In the genomic region with DNA sequence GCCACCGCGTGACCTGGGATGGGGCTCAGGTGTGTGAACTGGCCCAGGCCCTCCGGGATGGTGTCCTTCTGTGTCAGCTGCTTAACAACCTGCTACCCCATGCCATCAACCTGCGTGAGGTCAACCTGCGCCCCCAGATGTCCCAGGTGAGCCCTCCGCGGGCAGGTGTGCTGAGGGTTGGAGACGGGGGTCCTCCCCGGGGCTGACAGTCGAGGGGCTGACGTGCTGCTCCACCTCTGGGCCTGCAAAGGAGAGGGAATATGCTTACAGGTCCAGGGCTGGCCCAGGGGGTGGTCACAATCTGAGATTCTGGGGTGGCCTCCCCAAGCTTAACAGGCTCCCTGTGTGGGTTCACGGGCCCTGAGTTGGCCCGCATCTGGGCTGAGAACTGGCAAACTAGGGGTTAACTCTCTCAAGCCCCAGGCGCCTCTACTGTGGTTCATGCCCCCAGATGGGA, we compare ENCODE assay signal across 11 cellular contexts. TPM values are rescaled to one million over a fixed set of nuclear protein-coding genes. Genes with fewer than 3 reads are reported as not detected.
DNase-seq lines count a peak whose midpoint lies in the region; ATAC-seq, FAIRE-seq and TF ChIP-seq lines count a peak whose summit lies in the region.
"Had no signal": no experiment of that assay in that cellular context is flagged by ENCODE, and none has a peak within 500 bp of the region (broad histone marks: within the 10 kb centered on the region; RNA-seq: fewer than 3 reads in every experiment).

No MANE protein-coding gene starts in this region.

- peaks cover 37% of the 10 kb centered on the region for H3K36me3 Mint-ChIP-seq in T-helper 1 cell treated with Interleukin-12 subunit alpha and Interleukin-12 subunit beta and Interleukin-4 antibody, amounts not matched to agents 30 μg/mL and 1 μg/mL, for 36 hours (ENCODE audit: low read depth)
- peaks cover 29% of the 10 kb centered on the region for H3K36me3 Mint-ChIP-seq in stimulated activated naive CD8-positive, alpha-beta T cell treated with anti-CD3 and anti-CD28 coated beads, Interleukin-15, Interleukin-2, amounts not matched to agents 100 ng/mL and 50 ng/mL, for 24 hours (ENCODE audit: low read depth)

- peak overlapping the region; percentile 98 for H3K4me3 ChIP-seq in Jurkat, Clone E6-1 (ENCODE audit: low read length)
- no peak overlapping the region for H3K4me3 ChIP-seq in H1 (ENCODE audit: extremely low read depth in 1 of 4, insufficient read depth in 2 of 4, low read depth in 3 of 4, low read length in 4 of 4)

- no peaks in the 10 kb centered on the region for H4K20me1 ChIP-seq in H1 (replicated peaks in 1 of 2; ENCODE audit: control insufficient read depth in 1 of 2, insufficient read depth in 2 of 2, low read length in 2 of 2)

- H2BK15ac ChIP-seq in H1 (ENCODE audit: low read length): 0 out of 2 replicates have a peak overlapping the region, but pooled peaks have one; percentile 46

- peaks cover 0 to 13% (median 2%) of the 10 kb centered on the region in 4 experiments; a peak in 3 of 7 replicates for H3K4me1 ChIP-seq in H1 (replicated peaks in 1 of 4; ENCODE audit: control insufficient read depth in 3 of 4, insufficient read depth in 4 of 4, low read length in 3 of 4)

- H3K23ac ChIP-seq in H1 (ENCODE audit: insufficient read length): no peak overlapping the region

- no peak overlapping the region for H2BK120ac ChIP-seq in H1 (replicated peaks; ENCODE audit: low read depth, low read length)

- CTCF ChIA-PET in H1 (lab: Charles Lee; ENCODE audit: partially characterized antibody): interaction anchor here (0.8 to 2.5 kb wide), 9 partner anchors 11 to 165 kb away, joined by 3 to 14 read pairs (median 3); a partner anchor contains a TSS

- 92% methylated on average over 10 of the region's 14 CpGs; no CpG with 5 or more reads in 1 of the 2 experiments for WGBS in H1 (ENCODE audit: extremely low coverage in 1 of 2, insufficient coverage in 1 of 2, insufficient read length in 1 of 2, insufficient replicate concordance in 2 of 2, low coverage in 1 of 2, low lambda C conversion rate in 2 of 2, missing lambda C conversion rate in 1 of 2), 2 experiments

- H3K4me1 Mint-ChIP-seq in T-helper 1 cell treated with Interleukin-12 subunit alpha and Interleukin-12 subunit beta and Interleukin-4 antibody, amounts not matched to agents 30 μg/mL and 1 μg/mL, for 36 hours (ENCODE audit: low read depth): peaks cover 50% of the 10 kb centered on the region
- peaks cover 60% of the 10 kb centered on the region for H3K4me1 Mint-ChIP-seq in stimulated activated naive CD8-positive, alpha-beta T cell treated with anti-CD3 and anti-CD28 coated beads, Interleukin-15, Interleukin-2, amounts not matched to agents 100 ng/mL and 50 ng/mL, for 24 hours (ENCODE audit: low read depth)

- no peak overlapping the region for H4K5ac ChIP-seq in H1 (ENCODE audit: insufficient read length, low read depth, low read length)

- peak overlapping the region; percentile 27; the same call in 1 of the 2 replicates for H2BK12ac ChIP-seq in H1 (ENCODE audit: low read depth, low read length)

- H3K23me2 ChIP-seq in H1 (ENCODE audit: low read depth, low read length): peaks cover 10% of the 10 kb centered on the region; the same call in 1 of the 2 replicates

- H3K4me2 ChIP-seq in H1 (ENCODE audit: insufficient read depth in 1 of 2, low read depth in 2 of 2, low read length in 2 of 2): no peak overlapping the region

- no peaks in the 10 kb centered on the region for H3K36me3 ChIP-seq in H1 (ENCODE audit: control insufficient read depth in 2 of 4, insufficient read depth in 4 of 4, low read length in 3 of 4)

- H4K8ac ChIP-seq in H1 (ENCODE audit: extremely low read depth, insufficient read depth, low read length): peak overlapping the region; percentile 44; the same call in 1 of the 2 replicates

- TF ChIP-seq RAD21 in H1 (IDR thresholded peaks at IDR 0.05 in 1 of 2, conservative IDR thresholded peaks at IDR 0.05 in 1 of 2; ENCODE audit: low read depth in 2 of 2, low read length in 2 of 2): no peak

- peak overlapping the region; percentile 32; the same call in 1 of the 2 replicates for H3K18ac ChIP-seq in H1 (ENCODE audit: extremely low read depth, low read length)

- no peaks in the 10 kb centered on the region for H3K27me3 Mint-ChIP-seq in T-helper 1 cell treated with Interleukin-12 subunit alpha and Interleukin-12 subunit beta and Interleukin-4 antibody, amounts not matched to agents 30 μg/mL and 1 μg/mL, for 36 hours (ENCODE audit: low read depth)
- no peaks in the 10 kb centered on the region for H3K27me3 Mint-ChIP-seq in stimulated activated naive CD8-positive, alpha-beta T cell treated with anti-CD3 and anti-CD28 coated beads, Interleukin-15, Interleukin-2, amounts not matched to agents 100 ng/mL and 50 ng/mL, for 24 hours

- no peak for TF ChIP-seq EP300 in H1 (IDR thresholded peaks at IDR 0.05; ENCODE audit: borderline replicate concordance in 1 of 2, low read depth in 2 of 2, low read length in 2 of 2)

- peak overlapping the region; percentile 89 for H3K27ac Mint-ChIP-seq in T-helper 1 cell treated with Interleukin-12 subunit alpha and Interleukin-12 subunit beta and Interleukin-4 antibody, amounts not matched to agents 30 μg/mL and 1 μg/mL, for 36 hours
- H3K27ac Mint-ChIP-seq in stimulated activated naive CD8-positive, alpha-beta T cell treated with anti-CD3 and anti-CD28 coated beads, Interleukin-15, Interleukin-2, amounts not matched to agents 100 ng/mL and 50 ng/mL, for 24 hours: peak overlapping the region; percentile 89

- DNase-seq in T-helper 1 cell (no peak), H1 (ENCODE audit: low read depth in 1 of 2, low spot score in 2 of 2) (no peak), SKM-1 (lab: John Stamatoyannopoulos, UW; ENCODE audit: unreplicated experiment) (no peak), NCI-H1694 treated with DMSO at 0.1 percent for 48 hours (lab: John Stamatoyannopoulos, UW) (no peak)
- DNase-seq in Jurkat, Clone E6-1 (ENCODE audit: low read depth, low spot score): no peak
- DNase-seq: 8988T, foreskin fibroblast had no signal

- no peaks in the 10 kb centered on the region for H3K79me2 ChIP-seq in H1 (ENCODE audit: control insufficient read depth in 1 of 2, insufficient read depth in 2 of 2, low read length in 2 of 2)

- H2AK5ac ChIP-seq in H1 (ENCODE audit: low read depth, low read length): no peak overlapping the region

- no peak overlapping the region for H3K9ac ChIP-seq in H1 (replicated peaks in 1 of 4; ENCODE audit: extremely low read depth in 1 of 4, low read depth in 3 of 4, low read length in 3 of 4)

- POLR2A ChIA-PET in H1 (lab: Charles Lee; ENCODE audit: partially characterized antibody): interaction anchor here (1.0 to 1.6 kb wide), 3 partner anchors 9 to 242 kb away, joined by 3 to 4 read pairs (median 3); a partner anchor contains a TSS

- no peak for ATAC-seq in GM19351 (IDR thresholded peaks at IDR 0.05; ENCODE audit: unreplicated experiment)

- peak overlapping the region; percentile 69 for H3K4ac ChIP-seq in H1 (replicated peaks; ENCODE audit: insufficient read length, low read depth, low read length)

- no peak for TF ChIP-seq POLR2A in H1 (IDR thresholded peaks at IDR 0.05; ENCODE audit: control extremely low read depth in 1 of 2, low read depth in 2 of 2, low read length in 2 of 2)

- H4K91ac ChIP-seq in H1 (replicated peaks; ENCODE audit: insufficient read length, low read length): peak overlapping the region; percentile 74

- peaks cover 0 to 6% of the 10 kb centered on the region in 2 experiments; a peak in 2 of 4 replicates for H3K9me3 ChIP-seq in H1 (ENCODE audit: insufficient read depth in 2 of 2, low read depth in 1 of 2, low read length in 1 of 2)

- H3K27me3 ChIP-seq in H1 (replicated peaks in 1 of 4; ENCODE audit: control insufficient read depth in 3 of 4, extremely low read depth in 1 of 4, insufficient read depth in 3 of 4, low read length in 3 of 4): no peaks in the 10 kb centered on the region

- H3K56ac ChIP-seq in H1 (replicated peaks; ENCODE audit: insufficient read length, low read depth, low read length): no peak overlapping the region

- H3K14ac ChIP-seq in H1 (ENCODE audit: insufficient read length): no peak overlapping the region

- H3K9me3 Mint-ChIP-seq in T-helper 1 cell treated with Interleukin-12 subunit alpha and Interleukin-12 subunit beta and Interleukin-4 antibody, amounts not matched to agents 30 μg/mL and 1 μg/mL, for 36 hours: peaks cover 12% of the 10 kb centered on the region
- H3K9me3 Mint-ChIP-seq in stimulated activated naive CD8-positive, alpha-beta T cell treated with anti-CD3 and anti-CD28 coated beads, Interleukin-15, Interleukin-2, amounts not matched to agents 100 ng/mL and 50 ng/mL, for 24 hours: peaks cover 6% of the 10 kb centered on the region

- H2BK5ac ChIP-seq in H1 (ENCODE audit: low read depth, low read length): no peak overlapping the region

- no peak for FAIRE-seq in H1 (lab: Jason Lieb, UNC)

- H3K4me3 Mint-ChIP-seq in T-helper 1 cell treated with Interleukin-12 subunit alpha and Interleukin-12 subunit beta and Interleukin-4 antibody, amounts not matched to agents 30 μg/mL and 1 μg/mL, for 36 hours: peak overlapping the region; percentile 95
- H3K4me3 Mint-ChIP-seq in stimulated activated naive CD8-positive, alpha-beta T cell treated with anti-CD3 and anti-CD28 coated beads, Interleukin-15, Interleukin-2, amounts not matched to agents 100 ng/mL and 50 ng/mL, for 24 hours: peak overlapping the region; percentile 95

- peak overlapping the region; percentile 13; the same call in 1 of the 2 replicates for H2AFZ ChIP-seq in H1 (ENCODE audit: low read length)

- no peak overlapping the region for H3K27ac ChIP-seq in H1 (ENCODE audit: low read depth, low read length)

- H3K79me1 ChIP-seq in H1 (ENCODE audit: low read depth, low read length): no peaks in the 10 kb centered on the region

- H2BK20ac ChIP-seq in H1 (ENCODE audit: low read length): no peak overlapping the region

- no peak for TF ChIP-seq CTCF in H1 (IDR thresholded peaks at IDR 0.05; ENCODE audit: control extremely low read depth in 1 of 3, insufficient read depth in 1 of 3, low read depth in 1 of 3, low read length in 3 of 3)

RNA-seq across cellular contexts. Expression of a gene that starts 0.4 kb away (rescaled TPM):
- 91.5 TPM for polyA plus RNA-seq in Jurkat, Clone E6-1 (2012; ENCODE audit: insufficient read depth, insufficient read length)
- 0.21 and 0.22 TPM in 2 replicates for total RNA-seq in H1 (2021; fragmentation: NEBNext Ultra II Directional; extraction: Animal tissue kit (Norgen Biotek cat#: 25700))
- 0.21 and 0.46 TPM in 2 replicates for polyA plus RNA-seq in H1 (2011; rRNA removed)
- polyA plus RNA-seq in H1 (2011; cell fraction: cytosol; rRNA removed): 0.31 TPM
- 0.61 TPM for polyA plus RNA-seq in H1 (2011; cell fraction: nucleus; rRNA removed)
- polyA plus RNA-seq in H1 (2012, experiment 1 of 2): 0.56 to 0.67 TPM (median 0.58 TPM) in 3 of 4 replicates, not detected in the other
- 0.18 TPM for polyA plus RNA-seq in H1 (2012, experiment 2 of 2)
- polyA plus RNA-seq in H1 (2013, experiment 1 of 2): 3.1 TPM
- 2.7 TPM for polyA plus RNA-seq in H1 (2013, experiment 2 of 2)
- polyA minus RNA-seq in H1 (2011; rRNA and poly(A)+ RNA removed): 0.47 and 1.2 TPM in 2 replicates
- polyA minus RNA-seq in H1 (2011; cell fraction: cytosol; rRNA and poly(A)+ RNA removed): 1.6 TPM
- polyA minus RNA-seq in H1 (2011; cell fraction: nucleus; rRNA and poly(A)+ RNA removed): not detected
- total RNA-seq: myocyte had no signal

RNA-seq across cellular contexts. Expression of a gene that starts 5.7 kb away (rescaled TPM):
- 15.7 TPM for polyA plus RNA-seq in Jurkat, Clone E6-1 (2012; ENCODE audit: insufficient read depth, insufficient read length)
- total RNA-seq in H1 (2021; fragmentation: NEBNext Ultra II Directional; extraction: Animal tissue kit (Norgen Biotek cat#: 25700)): 20.0 and 22.1 TPM in 2 replicates
- polyA plus RNA-seq in H1 (2011; rRNA removed): 14.5 and 22.8 TPM in 2 replicates
- 18.8 TPM for polyA plus RNA-seq in H1 (2011; cell fraction: cytosol; rRNA removed)
- polyA plus RNA-seq in H1 (2011; cell fraction: nucleus; rRNA removed): 34.1 TPM
- polyA plus RNA-seq in H1 (2012, experiment 1 of 2): 12.6 to 18.8 TPM (median 17.6 TPM) in 4 replicates
- polyA plus RNA-seq in H1 (2012, experiment 2 of 2): 15.0 TPM
- 32.0 TPM for polyA plus RNA-seq in H1 (2013, experiment 1 of 2)
- 29.0 TPM for polyA plus RNA-seq in H1 (2013, experiment 2 of 2)
- 6.1 and 7.2 TPM in 2 replicates for polyA minus RNA-seq in H1 (2011; rRNA and poly(A)+ RNA removed)
- 9.0 TPM for polyA minus RNA-seq in H1 (2011; cell fraction: cytosol; rRNA and poly(A)+ RNA removed)
- polyA minus RNA-seq in H1 (2011; cell fraction: nucleus; rRNA and poly(A)+ RNA removed): 11.2 TPM
- total RNA-seq: myocyte had no signal

RNA-seq across cellular contexts. Expression of a gene that starts 33.4 kb away (rescaled TPM):
- polyA plus RNA-seq in Jurkat, Clone E6-1 (2012; ENCODE audit: insufficient read depth, insufficient read length): 5.0 TPM
- total RNA-seq in H1 (2021; fragmentation: NEBNext Ultra II Directional; extraction: Animal tissue kit (Norgen Biotek cat#: 25700)): 69.3 and 69.5 TPM in 2 replicates
- polyA plus RNA-seq in H1 (2011; rRNA removed): 27.8 and 38.0 TPM in 2 replicates
- 46.0 TPM for polyA plus RNA-seq in H1 (2011; cell fraction: cytosol; rRNA removed)
- 69.9 TPM for polyA plus RNA-seq in H1 (2011; cell fraction: nucleus; rRNA removed)
- 66.1 to 83.1 TPM (median 77.4 TPM) in 4 replicates for polyA plus RNA-seq in H1 (2012, experiment 1 of 2)
- 58.7 TPM for polyA plus RNA-seq in H1 (2012, experiment 2 of 2)
- 63.3 TPM for polyA plus RNA-seq in H1 (2013, experiment 1 of 2)
- polyA plus RNA-seq in H1 (2013, experiment 2 of 2): 64.1 TPM
- 23.1 and 26.9 TPM in 2 replicates for polyA minus RNA-seq in H1 (2011; rRNA and poly(A)+ RNA removed)
- polyA minus RNA-seq in H1 (2011; cell fraction: cytosol; rRNA and poly(A)+ RNA removed): 28.1 TPM
- polyA minus RNA-seq in H1 (2011; cell fraction: nucleus; rRNA and poly(A)+ RNA removed): 24.9 TPM

RNA-seq across cellular contexts. Expression of a gene that starts 35.5 kb away (rescaled TPM):
- 78.2 TPM for polyA plus RNA-seq in Jurkat, Clone E6-1 (2012; ENCODE audit: insufficient read depth, insufficient read length)
- total RNA-seq in H1 (2021; fragmentation: NEBNext Ultra II Directional; extraction: Animal tissue kit (Norgen Biotek cat#: 25700)): 34.9 and 35.3 TPM in 2 replicates
- 46.0 and 63.9 TPM in 2 replicates for polyA plus RNA-seq in H1 (2011; rRNA removed)
- polyA plus RNA-seq in H1 (2011; cell fraction: cytosol; rRNA removed): 52.1 TPM
- polyA plus RNA-seq in H1 (2011; cell fraction: nucleus; rRNA removed): 160 TPM
- 35.3 to 46.7 TPM (median 38.7 TPM) in 4 replicates for polyA plus RNA-seq in H1 (2012, experiment 1 of 2)
- 36.3 TPM for polyA plus RNA-seq in H1 (2012, experiment 2 of 2)
- polyA plus RNA-seq in H1 (2013, experiment 1 of 2): 47.8 TPM
- 49.9 TPM for polyA plus RNA-seq in H1 (2013, experiment 2 of 2)
- polyA minus RNA-seq in H1 (2011; rRNA and poly(A)+ RNA removed): 30.4 and 47.5 TPM in 2 replicates
- polyA minus RNA-seq in H1 (2011; cell fraction: cytosol; rRNA and poly(A)+ RNA removed): 15.0 TPM
- polyA minus RNA-seq in H1 (2011; cell fraction: nucleus; rRNA and poly(A)+ RNA removed): 23.3 TPM

RNA-seq across cellular contexts. Expression of a gene that starts 52.4 kb away (rescaled TPM):
- polyA plus RNA-seq in Jurkat, Clone E6-1 (2012; ENCODE audit: insufficient read depth, insufficient read length): not detected
- total RNA-seq in H1 (2021; fragmentation: NEBNext Ultra II Directional; extraction: Animal tissue kit (Norgen Biotek cat#: 25700)): 4.2 and 6.4 TPM in 2 replicates
- 12.8 and 16.6 TPM in 2 replicates for polyA plus RNA-seq in H1 (2011; rRNA removed)
- polyA plus RNA-seq in H1 (2011; cell fraction: cytosol; rRNA removed): 16.0 TPM
- polyA plus RNA-seq in H1 (2011; cell fraction: nucleus; rRNA removed): 34.2 TPM
- 11.3 to 16.8 TPM (median 13.0 TPM) in 4 replicates for polyA plus RNA-seq in H1 (2012, experiment 1 of 2)
- 13.6 TPM for polyA plus RNA-seq in H1 (2012, experiment 2 of 2)
- 22.5 TPM for polyA plus RNA-seq in H1 (2013, experiment 1 of 2)
- 24.4 TPM for polyA plus RNA-seq in H1 (2013, experiment 2 of 2)
- polyA minus RNA-seq in H1 (2011; rRNA and poly(A)+ RNA removed): 16.2 and 28.8 TPM in 2 replicates
- 31.9 TPM for polyA minus RNA-seq in H1 (2011; cell fraction: cytosol; rRNA and poly(A)+ RNA removed)
- polyA minus RNA-seq in H1 (2011; cell fraction: nucleus; rRNA and poly(A)+ RNA removed): 33.2 TPM
